Comparison of ENCODE assay signal across 19 cellular contexts in the genomic region with DNA sequence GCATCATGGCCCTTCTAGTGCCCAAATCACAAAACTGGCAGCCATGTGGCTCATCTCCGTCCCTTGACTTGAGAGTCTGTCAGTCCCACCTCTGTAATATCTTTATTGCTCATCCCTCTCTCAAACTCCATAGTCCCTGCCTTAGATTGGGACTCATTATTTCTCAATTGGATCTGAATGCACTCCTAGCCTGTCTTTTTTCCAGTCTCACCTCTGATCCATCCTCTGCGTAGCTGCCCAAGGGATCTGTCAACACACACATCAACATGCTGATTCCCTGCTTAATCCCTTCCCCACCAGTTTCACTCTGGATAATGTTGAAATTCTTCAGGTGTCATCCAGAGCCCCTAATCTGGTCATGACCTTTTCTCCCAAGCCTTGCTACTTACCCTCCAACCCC. TPM values are rescaled to one million over a fixed set of nuclear protein-coding genes. Genes with fewer than 3 reads are reported as not detected.
DNase-seq lines count a peak whose midpoint lies in the region; ATAC-seq and TF ChIP-seq lines count a peak whose summit lies in the region.
"Had no signal": no experiment of that assay in that cellular context is flagged by ENCODE, and none has a peak within 500 bp of the region (broad histone marks: within the 10 kb centered on the region; RNA-seq: fewer than 3 reads in every experiment).

No MANE protein-coding gene starts in this region.

- no peaks in the 10 kb centered on the region for H3K27me3 Mint-ChIP-seq in Caco-2 (ENCODE audit: insufficient read depth, unreplicated experiment)
- H3K27me3 Mint-ChIP-seq: B cell; CD4-positive, alpha-beta T cell had no signal

- 86% methylated on average over 2 of the region's 2 CpGs for WGBS in esophagus muscularis mucosa

- TF ChIP-seq POLR2A in esophagus muscularis mucosa (IDR thresholded peaks at IDR 0.05; ENCODE audit: low read depth) = no peak

- no peak overlapping the region for H3K4me3 Mint-ChIP-seq in Caco-2 (ENCODE audit: unreplicated experiment)
- H3K4me3 Mint-ChIP-seq: B cell; CD4-positive, alpha-beta T cell; CD8-positive, alpha-beta memory T cell had no signal

- POLR2A ChIA-PET in Caco-2 (lab: Charles Lee) = interaction anchor here (0.5 kb wide), 1 partner anchor 340 kb away, joined by 3 read pairs; no protein-coding TSS in a partner anchor

- H3K9me3 ChIP-seq in Caco-2 (no peaks in the 10 kb centered on the region), WERI-Rb-1 (ENCODE audit: severe bottlenecking) (no peaks in the 10 kb centered on the region), esophagus muscularis mucosa (no peaks in the 10 kb centered on the region)
- H3K9me3 ChIP-seq: BLaER1 had no signal

- CTCF ChIA-PET in Caco-2 (lab: Charles Lee) = no interaction called here

- H3K27me3 ChIP-seq in Caco-2 (replicated peaks; ENCODE audit: control insufficient read depth, insufficient read depth, low read length) (no peaks in the 10 kb centered on the region), WERI-Rb-1 (ENCODE audit: insufficient read depth, low read depth, severe bottlenecking) (no peaks in the 10 kb centered on the region), esophagus muscularis mucosa (no peaks in the 10 kb centered on the region)
- H3K27me3 ChIP-seq: BLaER1 had no signal

- BruUV-seq in Caco-2 (replicated peaks; lab: Mats Ljungman, UMichigan) = no TSS peak

- ATAC-seq in HG03469 (IDR thresholded peaks at IDR 0.05; ENCODE audit: unreplicated experiment) (no peak), GM19467 (IDR thresholded peaks at IDR 0.05; ENCODE audit: unreplicated experiment) (no peak)
- ATAC-seq: HCT116 had no signal

- H3K4me3 ChIP-seq in Caco-2 (ENCODE audit: low read depth, low read length) = no peak overlapping the region
- no peak overlapping the region for H3K4me3 ChIP-seq in WERI-Rb-1 (ENCODE audit: low read depth, low read length)
- H3K4me3 ChIP-seq in esophagus muscularis mucosa = no peak overlapping the region
- H3K4me3 ChIP-seq: BLaER1, GM23248 had no signal

- H3K27ac ChIP-seq in WERI-Rb-1 = no peak overlapping the region
- no peak overlapping the region for H3K27ac ChIP-seq in esophagus muscularis mucosa (replicated peaks in 1 of 4)
- H3K27ac ChIP-seq: 22Rv1, BLaER1, C4-2B, GM23248 had no signal

- no peak for TF ChIP-seq EP300 in esophagus muscularis mucosa (IDR thresholded peaks at IDR 0.05)

- no peaks in the 10 kb centered on the region for H3K36me3 Mint-ChIP-seq in Caco-2 (ENCODE audit: insufficient read depth, unreplicated experiment)

- TF ChIP-seq CTCF in Caco-2 (IDR thresholded peaks at IDR 0.05; ENCODE audit: insufficient read depth in 1 of 2, low read depth in 1 of 2, low read length in 1 of 2, severe bottlenecking in 1 of 2, unreplicated experiment in 1 of 2) (no peak), WERI-Rb-1 (IDR thresholded peaks at IDR 0.05; ENCODE audit: low read depth, low read length) (no peak), esophagus muscularis mucosa (IDR thresholded peaks at IDR 0.05) (no peak)

- intact Hi-C loops in Caco-2 (cut with micrococcal nuclease; ENCODE audit: unreplicated experiment) = no loop called here
- intact Hi-C loops in esophagus muscularis mucosa (cut with DNase I) = no loop called here

- no peaks in the 10 kb centered on the region for H3K36me3 ChIP-seq in Caco-2 (ENCODE audit: control insufficient read depth, insufficient read depth, low read length)
- H3K36me3 ChIP-seq in WERI-Rb-1 = no peaks in the 10 kb centered on the region
- H3K36me3 ChIP-seq in esophagus muscularis mucosa = peaks cover 0 to 10% (median 3%) of the 10 kb centered on the region in 4 donors
- H3K36me3 ChIP-seq: BLaER1 had no signal

- H3K27ac Mint-ChIP-seq in Caco-2 (ENCODE audit: unreplicated experiment) = peak overlapping the region; percentile 11
- H3K27ac Mint-ChIP-seq: B cell; CD4-positive, alpha-beta T cell; CD8-positive, alpha-beta memory T cell had no signal

- H3K4me1 ChIP-seq in Caco-2 (no peaks in the 10 kb centered on the region), esophagus muscularis mucosa (no peaks in the 10 kb centered on the region)

- H3K9me3 Mint-ChIP-seq in Caco-2 (ENCODE audit: unreplicated experiment) = no peaks in the 10 kb centered on the region
- H3K9me3 Mint-ChIP-seq: CD8-positive, alpha-beta memory T cell had no signal

- DNase-seq in NCI-H82 (lab: John Stamatoyannopoulos, UW) = peak; percentile 35
- DNase-seq in NCI-H82 treated with DMSO at 0.1 percent for 48 hours (lab: John Stamatoyannopoulos, UW; ENCODE audit: unreplicated experiment) = no peak
- DNase-seq in Caco-2 = no peak
- DNase-seq in WERI-Rb-1 = peak; percentile 9
- DNase-seq in esophagus muscularis mucosa (ENCODE audit: extremely low spot score) = peak; percentile 10
- DNase-seq: Calu3; CD4-positive, alpha-beta T cell; CD8-positive, alpha-beta memory T cell; DMS53; DMS79 treated with DMSO at 0.1 percent for 48 hours; GM23248; H7 had no signal

- peaks cover 9% of the 10 kb centered on the region for H3K4me1 Mint-ChIP-seq in Caco-2 (ENCODE audit: low read depth, unreplicated experiment)
- H3K4me1 Mint-ChIP-seq: B cell had no signal

RNA-seq across cellular contexts. Expression of gene NMNAT3, which starts 39.3 kb away (rescaled TPM):
- total RNA-seq in Caco-2 (2022) = 17.5 and 17.6 TPM in 2 replicates
- total RNA-seq in esophagus muscularis mucosa = 10 to 100 TPM; 10.7 to 15.6 (median 11.4) TPM
- total RNA-seq: GM23248 had no signal

Comparison
In these comparisons a context has a peak if more than half of its experiments do, and no peak if none do; other contexts are left out.
1. DNase-seq: peak in NCI-H82 (single experiment), WERI-Rb-1 (single experiment) and esophagus muscularis mucosa (single experiment); none in NCI-H82 treated with DMSO at 0.1 percent for 48 hours (single experiment) and Caco-2 (0 of 2).